11 cellular contexts compared by ENCODE assay signal in genomic region chr5:172690258-172691075, GRCh38. TPM values are rescaled to one million over a fixed set of nuclear protein-coding genes. Genes with fewer than 3 reads are reported as not detected.
DNase-seq lines count a peak whose midpoint lies in the region; ATAC-seq and TF ChIP-seq lines count a peak whose summit lies in the region.
"Had no signal": no experiment of that assay in that cellular context is flagged by ENCODE, and none has a peak within 500 bp of the region (broad histone marks: within the 10 kb centered on the region; RNA-seq: fewer than 3 reads in every experiment).

No MANE protein-coding gene starts in this region.

- H3K27me3 ChIP-seq in muscle layer of colon (ENCODE audit: control insufficient read depth in 1 of 2, insufficient read depth in 2 of 2, low read length in 2 of 2) (no peaks in the 10 kb centered on the region), body of pancreas (no peaks in the 10 kb centered on the region)
- no peaks in the 10 kb centered on the region for H3K27me3 ChIP-seq in CD8-positive, alpha-beta memory T cell (ENCODE audit: insufficient read depth, low read length, poor library complexity, severe bottlenecking)
- H3K27me3 ChIP-seq: right lobe of liver had no signal

- H3K27ac Mint-ChIP-seq in CD8-positive, alpha-beta memory T cell: no peak overlapping the region

- peaks cover 4 to 7% (median 5%) of the 10 kb centered on the region in 3 donors for H3K4me1 Mint-ChIP-seq in CD8-positive, alpha-beta memory T cell

- no peak overlapping the region for H3K4me3 ChIP-seq in muscle layer of colon (ENCODE audit: low read depth in 1 of 2, low read length in 2 of 2)
- no peak overlapping the region for H3K4me3 ChIP-seq in body of pancreas
- no peak overlapping the region for H3K4me3 ChIP-seq in CD8-positive, alpha-beta memory T cell (ENCODE audit: low read length)
- H3K4me3 ChIP-seq: right lobe of liver had no signal

- no peaks in the 10 kb centered on the region for H3K9me3 Mint-ChIP-seq in CD8-positive, alpha-beta memory T cell

- no peak for TF ChIP-seq CTCF in body of pancreas (IDR thresholded peaks at IDR 0.05)

- H3K27ac ChIP-seq in muscle layer of colon (ENCODE audit: low read depth, low read length) (peak overlapping the region; percentile 83), body of pancreas (no peak overlapping the region)
- H3K27ac ChIP-seq in CD8-positive, alpha-beta memory T cell (ENCODE audit: low read depth, low read length): no peak overlapping the region

- WGBS in body of pancreas, 2 donors: 79 to 81% methylated on average over 14 to 24 of the region's 24 CpGs

- no peak for TF ChIP-seq POLR2A in body of pancreas (IDR thresholded peaks at IDR 0.05)

- H3K4me1 ChIP-seq in muscle layer of colon (ENCODE audit: insufficient read depth, low read length): peaks cover 49% of the 10 kb centered on the region
- H3K4me1 ChIP-seq in body of pancreas: peaks cover 30% of the 10 kb centered on the region
- H3K4me1 ChIP-seq in CD8-positive, alpha-beta memory T cell (ENCODE audit: insufficient read depth, low read length): peaks cover 11% of the 10 kb centered on the region
- H3K4me1 ChIP-seq: right lobe of liver had no signal

- CTCF ChIA-PET in CD8-positive, alpha-beta memory T cell (lab: Charles Lee): no interaction called here

- intact Hi-C loops in body of pancreas (cut with DNase I): no loop called here

- DNase-seq in body of pancreas: no peak
- DNase-seq in CD8-positive, alpha-beta memory T cell: no peak
- DNase-seq in NCI-H1436 treated with DMSO at 0.1 percent for 48 hours (lab: John Stamatoyannopoulos, UW): no peak
- no peak for DNase-seq in stimulated activated naive CD4-positive, alpha-beta T cell (lab: John Stamatoyannopoulos, UW)
- DNase-seq: midbrain, NCI-H82 had no signal

- H3K4me3 Mint-ChIP-seq in CD8-positive, alpha-beta memory T cell: no peak overlapping the region

- H3K27me3 Mint-ChIP-seq in CD8-positive, alpha-beta memory T cell: peaks cover 0 to 1% of the 10 kb centered on the region in 2 donors

- H3K9me3 ChIP-seq in muscle layer of colon (ENCODE audit: low read length) (no peaks in the 10 kb centered on the region), body of pancreas (no peaks in the 10 kb centered on the region)
- H3K9me3 ChIP-seq in CD8-positive, alpha-beta memory T cell (ENCODE audit: low read length): no peaks in the 10 kb centered on the region
- H3K9me3 ChIP-seq: right lobe of liver had no signal

- no peaks in the 10 kb centered on the region for H3K36me3 Mint-ChIP-seq in CD8-positive, alpha-beta memory T cell

- H3K36me3 ChIP-seq in muscle layer of colon (ENCODE audit: insufficient read depth, low read length) (peaks cover 15% of the 10 kb centered on the region), body of pancreas (replicated peaks in 1 of 2; ENCODE audit: insufficient read depth in 1 of 2, low read depth in 2 of 2) (no peaks in the 10 kb centered on the region)
- no peaks in the 10 kb centered on the region for H3K36me3 ChIP-seq in CD8-positive, alpha-beta memory T cell (ENCODE audit: insufficient read depth, low read length)
- H3K36me3 ChIP-seq: right lobe of liver had no signal

- H3K9ac ChIP-seq in muscle layer of colon (ENCODE audit: low read length): no peak overlapping the region

- POLR2A ChIA-PET in CD8-positive, alpha-beta memory T cell (lab: Charles Lee): no interaction called here

- ATAC-seq in GM18499 (IDR thresholded peaks at IDR 0.05; ENCODE audit: insufficient read depth, unreplicated experiment): peak; percentile 56
- ATAC-seq in GM19351 (IDR thresholded peaks at IDR 0.05; ENCODE audit: unreplicated experiment): peak; percentile 89
- ATAC-seq in HG03378 (IDR thresholded peaks at IDR 0.05; ENCODE audit: unreplicated experiment): peak; percentile 63
- no peak for ATAC-seq in body of pancreas

RNA-seq across cellular contexts. Expression of gene NEURL1B, which starts 49.4 kb away (rescaled TPM):
- total RNA-seq in body of pancreas: 10 to 100 TPM in 1 of 2 donors, 1 to 10 TPM in 1; 9.9 to 12.2 TPM
- under 1 TPM; 0.04 to 0.13 TPM for total RNA-seq in CD8-positive, alpha-beta memory T cell
- polyA plus RNA-seq in CD8-positive, alpha-beta memory T cell: not detected

Comparison
In these comparisons a context has a peak if more than half of its experiments do, and no peak if none do; other contexts are left out.
1. RNA of gene NEURL1B, which starts 49.4 kb away (total RNA-seq): 9.9 to 12.2 TPM in body of pancreas; 0.04 to 0.13 TPM in CD8-positive, alpha-beta memory T cell; every median in the first group is over 4 times any median in the second.